34 cellular contexts compared by ENCODE assay signal in genomic region chr1:181172082-181172481, GRCh38.
"Had no signal": no experiment of that assay in that cellular context is flagged by ENCODE, and none has a peak within 500 bp of the region (broad histone marks: within the 10 kb centered on the region; RNA-seq: fewer than 3 reads in every experiment).

No MANE protein-coding gene starts in this region.

- H3K4me3 ChIP-seq: adrenal gland, ascending aorta, body of pancreas, breast epithelium, cardiac muscle cell had no signal

- H3K27me3 ChIP-seq: adrenal gland, ascending aorta, body of pancreas, brain microvascular endothelial cell, breast epithelium had no signal

- H3K36me3 ChIP-seq: adrenal gland, ascending aorta, brain microvascular endothelial cell, breast epithelium, cardiac muscle cell had no signal

- H3K9me3 ChIP-seq: adrenal gland, ascending aorta, body of pancreas, breast epithelium had no signal

- DNase-seq: activated effector memory CD4-positive, alpha-beta T cell treated with anti-CD3 and anti-CD28 coated beads, Interleukin-2, amount 50 U/mL, for 16 hours; activated effector memory CD4-positive, alpha-beta T cell treated with Interleukin-2 at 50 U/mL for 16 hours; activated gamma-delta T cell; activated gamma-delta T cell treated with Interleukin-2 at 50 U/mL for 16 hours; activated naive CD4-positive, alpha-beta T cell; activated naive CD4-positive, alpha-beta T cell treated with anti-CD3 and anti-CD28 coated beads for 36 hours; activated naive CD4-positive, alpha-beta T cell treated with anti-CD3 and anti-CD28 coated beads, Interleukin-2, amount 10 ng/mL, durations not matched to agents 7 days and 5 days; activated naive CD4-positive, alpha-beta T cell treated with anti-CD3 and anti-CD28 coated beads, Interleukin-2, amount 50 U/mL, for 16 hours; activated naive CD4-positive, alpha-beta T cell treated with Interleukin-2 at 50 U/mL for 16 hours; activated naive CD8-positive, alpha-beta T cell treated with anti-CD3 and anti-CD28 coated beads for 36 hours; activated naive CD8-positive, alpha-beta T cell treated with anti-CD3 and anti-CD28 coated beads, Interleukin-2, amount 10 ng/mL, durations not matched to agents 7 days and 5 days; activated naive CD8-positive, alpha-beta T cell treated with anti-CD3 and anti-CD28 coated beads, Interleukin-2, amount 50 U/mL, for 24 hours; activated T-cell treated with anti-CD3 and anti-CD28 coated beads for 4 hours; activated T-cell treated with anti-CD3 and anti-CD28 coated beads, Interleukin-2, amount 50 U/mL, for 1 hour; activated T-cell treated with anti-CD3 and anti-CD28 coated beads, Interleukin-2, amount 50 U/mL, for 4 hours; activated T-cell treated with anti-CD3 and anti-CD28 coated beads, Interleukin-2, amount 50 U/mL, for 48 hours; activated T-cell treated with anti-CD3 and anti-CD28 coated beads, Interleukin-2, amount 50 U/mL, for 72 hours; adrenal gland; amniotic stem cell; amygdala; anterior cingulate cortex; aorta; body of pancreas; brain microvascular endothelial cell; caudate nucleus; central memory CD4-positive, alpha-beta T cell; cerebellar nuclear complex had no signal

- ATAC-seq: activated naive CD4-positive, alpha-beta T cell treated with anti-CD3 and anti-CD28 coated beads, Interleukin-2, amount 50 U/mL, for 72 hours; activated naive CD8-positive, alpha-beta T cell treated with anti-CD3 and anti-CD28 coated beads, Interleukin-2, amount 50 U/mL, for 24 hours; activated T-cell treated with anti-CD3 and anti-CD28 coated beads, Interleukin-2, amount 50 U/mL, for 4 hours; activated T-cell treated with anti-CD3 and anti-CD28 coated beads, Interleukin-2, amount 50 U/mL, for 72 hours; activated T-helper 17 cell treated with anti-CD3 and anti-CD28 coated beads, Interleukin-2, amount 50 U/mL, for 72 hours; body of pancreas had no signal

- H3K27ac ChIP-seq: adrenal gland, ascending aorta, body of pancreas, brain microvascular endothelial cell, breast epithelium, cardiac muscle cell had no signal

- FAIRE-seq: astrocyte, bronchial epithelial cell had no signal

- H3K4me1 ChIP-seq: adrenal gland, ascending aorta, body of pancreas, breast epithelium had no signal
